In genomic region chr11:120515186-120515723, GRCh38 we compare ENCODE assay signal across 25 cellular contexts. TPM values are rescaled to one million over a fixed set of nuclear protein-coding genes. Genes with fewer than 3 reads are reported as not detected.
DNase-seq lines count a peak whose midpoint lies in the region; ATAC-seq and TF ChIP-seq lines count a peak whose summit lies in the region.
"Had no signal": no experiment of that assay in that cellular context is flagged by ENCODE, and none has a peak within 500 bp of the region (broad histone marks: within the 10 kb centered on the region; RNA-seq: fewer than 3 reads in every experiment).

No MANE protein-coding gene starts in this region.

- no peak overlapping the region for H2BK5ac ChIP-seq in mesendoderm (ENCODE audit: low read length)

- H3K79me2 ChIP-seq in neural progenitor cell (ENCODE audit: low read depth) (no peaks in the 10 kb centered on the region), mesendoderm (ENCODE audit: control insufficient read depth, insufficient read depth, low read length) (no peaks in the 10 kb centered on the region)

- no peaks in the 10 kb centered on the region for H4K20me1 ChIP-seq in neural progenitor cell (ENCODE audit: low read depth)

- no peak overlapping the region for H4K5ac ChIP-seq in mesendoderm (ENCODE audit: low read length)

- no peaks in the 10 kb centered on the region for H3K36me3 Mint-ChIP-seq in endothelial cell (ENCODE audit: low read depth, unreplicated experiment)
- H3K36me3 Mint-ChIP-seq in neural progenitor cell: no peaks in the 10 kb centered on the region
- H3K36me3 Mint-ChIP-seq: CD8-positive, alpha-beta memory T cell had no signal

- no peak overlapping the region for H3K4me3 ChIP-seq in heart right ventricle
- H3K4me3 ChIP-seq in neural progenitor cell: no peak overlapping the region
- H3K4me3 ChIP-seq in upper lobe of right lung: no peak overlapping the region
- no peak overlapping the region for H3K4me3 ChIP-seq in mesendoderm (ENCODE audit: low read length)
- H3K4me3 ChIP-seq: Peyer's patch had no signal

- no peak overlapping the region for H2BK15ac ChIP-seq in mesendoderm (replicated peaks; ENCODE audit: low read depth)

- no peaks in the 10 kb centered on the region for H3K79me1 ChIP-seq in mesendoderm (ENCODE audit: low read length)

- no peak overlapping the region for H3K27ac Mint-ChIP-seq in endothelial cell (ENCODE audit: unreplicated experiment)
- H3K27ac Mint-ChIP-seq in neural progenitor cell: peak overlapping the region; percentile 38
- H3K27ac Mint-ChIP-seq: CD8-positive, alpha-beta memory T cell; HFFc6 had no signal

- H3K4ac ChIP-seq in mesendoderm (ENCODE audit: low read depth, low read length): no peak overlapping the region

- no peak overlapping the region for H2AFZ ChIP-seq in neural progenitor cell (replicated peaks)

- DNase-seq in cardiac septum (ENCODE audit: low spot score) (peak; percentile 53), heart right ventricle (no peak), endothelial cell (ENCODE audit: low spot score) (no peak), neural progenitor cell (ENCODE audit: low spot score) (no peak), upper lobe of right lung (peak; percentile 25), iPS-NIHi7 (ENCODE audit: extremely low spot score) (no peak), mesendoderm (no peak)
- DNase-seq: AML-193; C1 segment of cervical spinal cord; CD8-positive, alpha-beta memory T cell; GDM1; H9; HFFc6; NCI-H1105; NCI-H146; NCI-H2029; NCI-H2227 treated with DMSO at 0.1 percent for 48 hours; NCI-H510A; NCI-H748 treated with DMSO at 0.1 percent for 48 hours had no signal

- no peak overlapping the region for H3K18ac ChIP-seq in mesendoderm (ENCODE audit: low read length)

- H3K27ac ChIP-seq in heart right ventricle: no peak overlapping the region
- no peak overlapping the region for H3K27ac ChIP-seq in neural progenitor cell
- H3K27ac ChIP-seq in upper lobe of right lung: no peak overlapping the region
- no peak overlapping the region for H3K27ac ChIP-seq in mesendoderm (ENCODE audit: low read depth, low read length)
- H3K27ac ChIP-seq: HL-60, KMS-11, Peyer's patch had no signal

- H3K27me3 Mint-ChIP-seq in endothelial cell (ENCODE audit: unreplicated experiment) (peaks cover 7% of the 10 kb centered on the region), neural progenitor cell (ENCODE audit: insufficient read depth, low read depth) (peaks cover 34% of the 10 kb centered on the region)

- H3K4me3 Mint-ChIP-seq in endothelial cell (ENCODE audit: unreplicated experiment) (peak overlapping the region; percentile 20), neural progenitor cell (no peak overlapping the region)
- H3K4me3 Mint-ChIP-seq: HFFc6 had no signal

- intact Hi-C loops in cardiac septum (cut with DNase I): no loop called here
- intact Hi-C loops in heart right ventricle (cut with DNase I): loop anchor here in 8 of 10 donors (1.0 to 10.0 kb wide), 6 partner anchors 170 to 680 kb away; no protein-coding TSS in a partner anchor
- intact Hi-C loops in upper lobe of right lung (cut with DNase I): no loop called here

- TF ChIP-seq CTCF in heart right ventricle (IDR thresholded peaks at IDR 0.05) (no peak), endothelial cell (IDR thresholded peaks at IDR 0.05; ENCODE audit: unreplicated experiment) (no peak), neural progenitor cell (IDR thresholded peaks at IDR 0.05) (no peak), upper lobe of right lung (IDR thresholded peaks at IDR 0.05) (no peak)

- H3K4me1 ChIP-seq in heart right ventricle (peaks cover 0 to 14% (median 3%) of the 10 kb centered on the region in 9 donors), neural progenitor cell (peaks cover 14% of the 10 kb centered on the region), upper lobe of right lung (peaks cover 4% of the 10 kb centered on the region), mesendoderm (ENCODE audit: control insufficient read depth, low read depth, low read length) (peaks cover 2% of the 10 kb centered on the region)

- H3K4me1 Mint-ChIP-seq in endothelial cell (ENCODE audit: unreplicated experiment) (no peaks in the 10 kb centered on the region), neural progenitor cell (peaks cover 26% of the 10 kb centered on the region)

- 84 to 89% methylated on average over 7 of the region's 7 CpGs for WGBS in heart right ventricle, 2 donors
- no CpG with 5 or more reads among the region's 7 CpGs for WGBS in mesendoderm (ENCODE audit: extremely low coverage, insufficient coverage, low lambda C conversion rate)

- H3K9ac ChIP-seq in neural progenitor cell (no peak overlapping the region), mesendoderm (ENCODE audit: low read length) (no peak overlapping the region)
- H3K9ac ChIP-seq: KMS-11 had no signal

- H3F3A ChIP-seq in neural progenitor cell (ENCODE audit: low read depth): no peaks in the 10 kb centered on the region

- no peak overlapping the region for H4K8ac ChIP-seq in mesendoderm (ENCODE audit: low read depth, low read length)

- ATAC-seq in heart right ventricle (no peak), upper lobe of right lung (no peak), HG03571 (IDR thresholded peaks at IDR 0.05; ENCODE audit: unreplicated experiment) (no peak)

- no peak overlapping the region for H2BK120ac ChIP-seq in mesendoderm (ENCODE audit: low read depth, low read length)

- no peak overlapping the region for H3K56ac ChIP-seq in mesendoderm (ENCODE audit: low read length)

- no peak overlapping the region for H3K23ac ChIP-seq in mesendoderm (ENCODE audit: low read length)

- H3K9me3 Mint-ChIP-seq in endothelial cell (ENCODE audit: unreplicated experiment) (no peaks in the 10 kb centered on the region), neural progenitor cell (no peaks in the 10 kb centered on the region)
- H3K9me3 Mint-ChIP-seq: CD8-positive, alpha-beta memory T cell; H9; HFFc6 had no signal

- H3K9me3 ChIP-seq in heart right ventricle (no peaks in the 10 kb centered on the region), neural progenitor cell (ENCODE audit: low read depth) (no peaks in the 10 kb centered on the region), upper lobe of right lung (no peaks in the 10 kb centered on the region)
- H3K9me3 ChIP-seq: Peyer's patch had no signal

- H2AK5ac ChIP-seq in mesendoderm (ENCODE audit: low read length): no peak overlapping the region

- H3K36me3 ChIP-seq in heart right ventricle: no peaks in the 10 kb centered on the region
- no peaks in the 10 kb centered on the region for H3K36me3 ChIP-seq in neural progenitor cell
- H3K36me3 ChIP-seq in upper lobe of right lung: no peaks in the 10 kb centered on the region
- H3K36me3 ChIP-seq in mesendoderm (ENCODE audit: control insufficient read depth, insufficient read depth, low read length): no peaks in the 10 kb centered on the region
- H3K36me3 ChIP-seq: Peyer's patch had no signal

- H3K27me3 ChIP-seq in heart right ventricle (peaks cover 4 to 83% (median 26%) of the 10 kb centered on the region in 7 donors), neural progenitor cell (peaks cover 30% of the 10 kb centered on the region), upper lobe of right lung (peaks cover 30% of the 10 kb centered on the region), mesendoderm (ENCODE audit: insufficient read depth, low read length, poor library complexity) (no peaks in the 10 kb centered on the region)

- H3K4me2 ChIP-seq in neural progenitor cell (no peak overlapping the region), mesendoderm (ENCODE audit: low read length) (no peak overlapping the region)
- H3K4me2 ChIP-seq: KMS-11 had no signal

RNA-seq across cellular contexts. Expression of gene GRIK4, which starts 3.7 kb away (rescaled TPM):
- total RNA-seq in cardiac septum: 0.40 TPM
- under 1 TPM in 5 of 10 donors, not detected in 5; 0.12 to 0.85 (median 0.46) TPM for total RNA-seq in heart right ventricle
- polyA plus RNA-seq in heart right ventricle: under 1 TPM in 1 of 2 donors, not detected in 1; 0.01 TPM
- 4.5 TPM for total RNA-seq in endothelial cell (ENCODE audit: unreplicated experiment)
- total RNA-seq in neural progenitor cell (ENCODE audit: low replicate concordance): 0.36 and 0.68 TPM in 2 replicates
- 4.3 TPM for total RNA-seq in upper lobe of right lung
- 1.4 TPM for polyA plus RNA-seq in mesendoderm (2013, experiment 1 of 2)
- polyA plus RNA-seq in mesendoderm (2013, experiment 2 of 2): 1.6 TPM
- total RNA-seq: A172, HFFc6, HT-29 had no signal
- polyA plus RNA-seq: CD8-positive, alpha-beta memory T cell had no signal

Comparison
In these comparisons a context has a peak if more than half of its experiments do, and no peak if none do; other contexts are left out.
1. DNase-seq: peak in cardiac septum (single experiment) and upper lobe of right lung (single experiment); none in heart right ventricle (0 of 2), endothelial cell (single experiment), neural progenitor cell (single experiment), iPS-NIHi7 (single experiment) and mesendoderm (single experiment).
2. intact Hi-C loops: an anchor here in heart right ventricle (1.0 to 10.0 kb wide); none called in cardiac septum and upper lobe of right lung.